ENCODE assay signal across 18 cellular contexts in genomic region chr3:157755254-157755653, GRCh38.
DNase-seq lines count a peak whose midpoint lies in the region; ATAC-seq and TF ChIP-seq lines count a peak whose summit lies in the region.
"Had no signal": no experiment of that assay in that cellular context is flagged by ENCODE, and none has a peak within 500 bp of the region (broad histone marks: within the 10 kb centered on the region; RNA-seq: fewer than 3 reads in every experiment).

No MANE protein-coding gene starts in this region.

- DNase-seq in ACHN (peak; percentile 1), HFFc6 (no peak), astrocyte of the spinal cord (ENCODE audit: low read depth, low spot score) (no peak), iPS DF 6.9 (ENCODE audit: low read depth, low spot score) (peak; percentile 11), SKM-1 (lab: John Stamatoyannopoulos, UW; ENCODE audit: unreplicated experiment) (no peak), hippocampal formation (lab: John Stamatoyannopoulos, UW) (no peak)
- no peak for DNase-seq in activated T-cell treated with anti-CD3 and anti-CD28 coated beads, Interleukin-2, amount 50 U/mL, for 72 hours
- DNase-seq in naive thymus-derived CD4-positive, alpha-beta T cell = no peak
- DNase-seq: activated CD4-positive, alpha-beta T cell treated with anti-CD3 and anti-CD28 coated beads, Interleukin-2, amount 10 ng/mL, durations not matched to agents 24 days and 14 days; activated T-cell treated with anti-CD3 and anti-CD28 coated beads, Interleukin-2, amount 50 U/mL, for 24 hours; adrenal gland; EL; kidney; MM.1S; mucosa of descending colon; stimulated activated CD4-positive, alpha-beta T cell treated with anti-CD3 and anti-CD28 coated beads, Interleukin-4, amount 100 ng/mL, for 4 hours; stimulated activated naive B cell treated with anti-CD40 and anti-IgM and Interleukin-4, amounts not matched to agents 10 μg/mL and 1 μg/mL and 100 μg/mL, for 72 hours; T-helper 17 cell had no signal

- H3K27me3 ChIP-seq in iPS DF 6.9 (ENCODE audit: control insufficient read depth, insufficient read depth, low read length) = no peaks in the 10 kb centered on the region
- H3K27me3 ChIP-seq in naive thymus-derived CD4-positive, alpha-beta T cell (ENCODE audit: control insufficient read depth in 2 of 2, insufficient read depth in 2 of 2, low read length in 2 of 2) = no peaks in the 10 kb centered on the region
- H3K27me3 ChIP-seq: adrenal gland had no signal

- TF ChIP-seq CTCF in HFFc6 (IDR thresholded peaks at IDR 0.05) = peak; percentile 65
- TF ChIP-seq CTCF in astrocyte of the spinal cord (IDR thresholded peaks at IDR 0.05; ENCODE audit: low read depth, low read length) = peak; percentile 24

- peaks cover 9% of the 10 kb centered on the region for H3K27me3 Mint-ChIP-seq in HFFc6 (ENCODE audit: insufficient read depth)
- no peaks in the 10 kb centered on the region for H3K27me3 Mint-ChIP-seq in activated T-cell treated with anti-CD3 and anti-CD28 coated beads, Interleukin-2, amount 50 U/mL, for 72 hours (ENCODE audit: low read depth)
- H3K27me3 Mint-ChIP-seq in naive thymus-derived CD4-positive, alpha-beta T cell = peaks cover 0 to 5% (median 0%) of the 10 kb centered on the region in 5 donors
- H3K27me3 Mint-ChIP-seq: activated CD4-positive, alpha-beta T cell treated with anti-CD3 and anti-CD28 coated beads, Interleukin-2, amount 10 ng/mL, durations not matched to agents 24 days and 14 days; activated T-cell treated with anti-CD3 and anti-CD28 coated beads, Interleukin-2, amount 50 U/mL, for 24 hours; stimulated activated naive B cell treated with anti-CD40 and anti-IgM and Interleukin-4, amounts not matched to agents 10 μg/mL and 1 μg/mL and 100 μg/mL, for 72 hours; T-helper 17 cell had no signal

- H3K27ac ChIP-seq in iPS DF 6.9 (ENCODE audit: low read length) = no peak overlapping the region
- H3K27ac ChIP-seq in naive thymus-derived CD4-positive, alpha-beta T cell (ENCODE audit: low read depth, low read length) = no peak overlapping the region
- H3K27ac ChIP-seq: adrenal gland had no signal

- no peak overlapping the region for H3K4me3 Mint-ChIP-seq in HFFc6
- H3K4me3 Mint-ChIP-seq in activated T-cell treated with anti-CD3 and anti-CD28 coated beads, Interleukin-2, amount 50 U/mL, for 72 hours = no peak overlapping the region
- H3K4me3 Mint-ChIP-seq in naive thymus-derived CD4-positive, alpha-beta T cell = no peak overlapping the region
- H3K4me3 Mint-ChIP-seq: activated CD4-positive, alpha-beta T cell treated with anti-CD3 and anti-CD28 coated beads, Interleukin-2, amount 10 ng/mL, durations not matched to agents 24 days and 14 days; activated T-cell treated with anti-CD3 and anti-CD28 coated beads, Interleukin-2, amount 50 U/mL, for 24 hours; stimulated activated naive B cell treated with anti-CD40 and anti-IgM and Interleukin-4, amounts not matched to agents 10 μg/mL and 1 μg/mL and 100 μg/mL, for 72 hours; T-helper 17 cell had no signal

- H3K9me3 Mint-ChIP-seq in HFFc6 = no peaks in the 10 kb centered on the region
- H3K9me3 Mint-ChIP-seq in activated T-cell treated with anti-CD3 and anti-CD28 coated beads, Interleukin-2, amount 50 U/mL, for 72 hours = peaks cover 2 to 3% of the 10 kb centered on the region in 2 donors
- peaks cover 0 to 5% (median 1%) of the 10 kb centered on the region in 11 donors for H3K9me3 Mint-ChIP-seq in naive thymus-derived CD4-positive, alpha-beta T cell
- H3K9me3 Mint-ChIP-seq: activated CD4-positive, alpha-beta T cell treated with anti-CD3 and anti-CD28 coated beads, Interleukin-2, amount 10 ng/mL, durations not matched to agents 24 days and 14 days; activated T-cell treated with anti-CD3 and anti-CD28 coated beads, Interleukin-2, amount 50 U/mL, for 24 hours; stimulated activated naive B cell treated with anti-CD40 and anti-IgM and Interleukin-4, amounts not matched to agents 10 μg/mL and 1 μg/mL and 100 μg/mL, for 72 hours had no signal

- peaks cover 3% of the 10 kb centered on the region; the same call in 1 of the 2 replicates for H3K4me1 ChIP-seq in iPS DF 6.9 (ENCODE audit: control insufficient read depth, insufficient read depth, low read length)
- H3K4me1 ChIP-seq in naive thymus-derived CD4-positive, alpha-beta T cell (ENCODE audit: control insufficient read depth in 2 of 2, insufficient read depth in 2 of 2, low read length in 2 of 2) = no peaks in the 10 kb centered on the region
- H3K4me1 ChIP-seq: adrenal gland had no signal

- CTCF ChIA-PET in naive thymus-derived CD4-positive, alpha-beta T cell (lab: Charles Lee) = no interaction called here

- H3K36me3 ChIP-seq in iPS DF 6.9 (ENCODE audit: control insufficient read depth, insufficient read depth, low read length) = no peaks in the 10 kb centered on the region
- H3K36me3 ChIP-seq in naive thymus-derived CD4-positive, alpha-beta T cell (ENCODE audit: control insufficient read depth in 2 of 3, insufficient read depth in 3 of 3, low read length in 3 of 3) = no peaks in the 10 kb centered on the region
- H3K36me3 ChIP-seq: adrenal gland had no signal

- no peaks in the 10 kb centered on the region for H3K36me3 Mint-ChIP-seq in HFFc6 (ENCODE audit: low read depth)
- no peaks in the 10 kb centered on the region for H3K36me3 Mint-ChIP-seq in activated T-cell treated with anti-CD3 and anti-CD28 coated beads, Interleukin-2, amount 50 U/mL, for 72 hours (ENCODE audit: insufficient read depth in 2 of 2)
- H3K36me3 Mint-ChIP-seq in naive thymus-derived CD4-positive, alpha-beta T cell = no peaks in the 10 kb centered on the region
- H3K36me3 Mint-ChIP-seq: stimulated activated naive B cell treated with anti-CD40 and anti-IgM and Interleukin-4, amounts not matched to agents 10 μg/mL and 1 μg/mL and 100 μg/mL, for 72 hours had no signal

- in situ Hi-C loops in ACHN (cut with HindIII; ENCODE audit: low pct_ligation_motif_present, low pct_unique_long_range_greater_than_20kb, low sequenced_read_pairs) = no loop called here
- in situ Hi-C loops in astrocyte of the spinal cord (cut with HindIII; ENCODE audit: low sequenced_read_pairs) = no loop called here

- H3K4me1 Mint-ChIP-seq in HFFc6 (ENCODE audit: low read depth) = peaks cover 18% of the 10 kb centered on the region; the same call in 1 of the 2 replicates
- no peaks in the 10 kb centered on the region for H3K4me1 Mint-ChIP-seq in activated T-cell treated with anti-CD3 and anti-CD28 coated beads, Interleukin-2, amount 50 U/mL, for 72 hours (ENCODE audit: low read depth)
- H3K4me1 Mint-ChIP-seq in naive thymus-derived CD4-positive, alpha-beta T cell = no peaks in the 10 kb centered on the region
- H3K4me1 Mint-ChIP-seq: activated CD4-positive, alpha-beta T cell treated with anti-CD3 and anti-CD28 coated beads, Interleukin-2, amount 10 ng/mL, durations not matched to agents 24 days and 14 days; stimulated activated naive B cell treated with anti-CD40 and anti-IgM and Interleukin-4, amounts not matched to agents 10 μg/mL and 1 μg/mL and 100 μg/mL, for 72 hours; T-helper 17 cell had no signal

- H3K9me3 ChIP-seq in iPS DF 6.9 (ENCODE audit: control insufficient read depth, insufficient read depth, low read length) = no peaks in the 10 kb centered on the region; the same call in 1 of the 2 replicates
- no peaks in the 10 kb centered on the region for H3K9me3 ChIP-seq in naive thymus-derived CD4-positive, alpha-beta T cell (ENCODE audit: control insufficient read depth in 2 of 3, low read length in 3 of 3)
- H3K9me3 ChIP-seq: adrenal gland, mucosa of descending colon had no signal

- no peak for ATAC-seq in activated T-cell treated with anti-CD3 and anti-CD28 coated beads, Interleukin-2, amount 50 U/mL, for 72 hours (replicated peaks in 1 of 2)
- ATAC-seq in naive thymus-derived CD4-positive, alpha-beta T cell = no peak
- ATAC-seq: mucosa of descending colon; stimulated activated naive B cell treated with anti-CD40 and anti-IgM and Interleukin-4, amounts not matched to agents 10 μg/mL and 1 μg/mL and 100 μg/mL, for 72 hours; T-helper 17 cell had no signal

- intact Hi-C loops in naive thymus-derived CD4-positive, alpha-beta T cell (cut with micrococcal nuclease) = no loop called here

- H3K4me3 ChIP-seq in astrocyte of the spinal cord (ENCODE audit: low read depth, low read length) = no peak overlapping the region
- no peak overlapping the region for H3K4me3 ChIP-seq in iPS DF 6.9 (ENCODE audit: low read length)
- no peak overlapping the region for H3K4me3 ChIP-seq in naive thymus-derived CD4-positive, alpha-beta T cell (ENCODE audit: low read length)
- H3K4me3 ChIP-seq: adrenal gland, mucosa of descending colon had no signal

- H3K27ac Mint-ChIP-seq in HFFc6 = no peak overlapping the region
- no peak overlapping the region for H3K27ac Mint-ChIP-seq in activated T-cell treated with anti-CD3 and anti-CD28 coated beads, Interleukin-2, amount 50 U/mL, for 72 hours
- no peak overlapping the region for H3K27ac Mint-ChIP-seq in naive thymus-derived CD4-positive, alpha-beta T cell
- H3K27ac Mint-ChIP-seq: activated CD4-positive, alpha-beta T cell treated with anti-CD3 and anti-CD28 coated beads, Interleukin-2, amount 10 ng/mL, durations not matched to agents 24 days and 14 days; activated T-cell treated with anti-CD3 and anti-CD28 coated beads, Interleukin-2, amount 50 U/mL, for 24 hours; stimulated activated naive B cell treated with anti-CD40 and anti-IgM and Interleukin-4, amounts not matched to agents 10 μg/mL and 1 μg/mL and 100 μg/mL, for 72 hours; T-helper 17 cell had no signal

- no CpG with 5 or more reads among the region's 5 CpGs for WGBS in iPS DF 6.9 (ENCODE audit: insufficient coverage, insufficient read length)

- POLR2A ChIA-PET in naive thymus-derived CD4-positive, alpha-beta T cell (lab: Charles Lee) = no interaction called here

Comparison
In these comparisons a context has a peak if more than half of its experiments do, and no peak if none do; other contexts are left out.
1. DNase-seq: peak in ACHN (single experiment) and iPS DF 6.9 (single experiment); none in HFFc6 (single experiment), astrocyte of the spinal cord (single experiment), activated T-cell treated with anti-CD3 and anti-CD28 coated beads, Interleukin-2, amount 50 U/mL, for 72 hours (0 of 2), SKM-1 (single experiment), hippocampal formation (0 of 2) and naive thymus-derived CD4-positive, alpha-beta T cell (0 of 9).